1 cellular context compared by ENCODE assay signal in genomic region chr17:50094243-50094752, GRCh38.
TF ChIP-seq lines count a peak whose summit lies in the region.

No MANE protein-coding gene starts in this region.

TF ChIP-seq in K562, 482 proteins besides CTCF, POLR2A, EP300 and RAD21:
- TF ChIP-seq SP1 (CRISPR knock-in tag; IDR thresholded peaks at IDR 0.05) (no peak), CHCHD3 (CRISPR knock-in tag; IDR thresholded peaks at IDR 0.05) (no peak), PHTF2 (CRISPR knock-in tag; IDR thresholded peaks at IDR 0.05) (no peak), MEIS2 (IDR thresholded peaks at IDR 0.05; ENCODE audit: partially characterized antibody) (no peak), MAZ (CRISPR knock-in tag; conservative IDR thresholded peaks at IDR 0.05 in 1 of 2, IDR thresholded peaks at IDR 0.05 in 1 of 2) (peak in 1 of 2 experiments; percentile 58; a peak in 1 of 4 replicates), RCOR1 (IDR thresholded peaks at IDR 0.05; ENCODE audit: borderline replicate concordance in 1 of 2, low read depth in 2 of 2, low read length in 2 of 2) (0 out of 4 replicates have a peak, but pooled peaks of 1 of the 2 experiments have one; percentile 27), RB1 (IDR thresholded peaks at IDR 0.05; ENCODE audit: low read depth) (peak; percentile 47; the same call in 1 of the 2 replicates), CSDE1 (IDR thresholded peaks at IDR 0.05) (no peak), PREB (CRISPR knock-in tag; IDR thresholded peaks at IDR 0.05) (0 out of 2 replicates have a peak, but pooled peaks have one; percentile 57), TEAD1 (CRISPR knock-in tag; IDR thresholded peaks at IDR 0.05) (no peak), ZBTB12 (CRISPR knock-in tag; IDR thresholded peaks at IDR 0.05) (no peak), DEAF1 (CRISPR knock-in tag; IDR thresholded peaks at IDR 0.05) (0 out of 2 replicates have a peak, but pooled peaks have one; percentile 27), CREB1 (IDR thresholded peaks at IDR 0.05) (no peak), CREB1 (CRISPR knock-in tag; IDR thresholded peaks at IDR 0.05) (no peak), SRF (CRISPR knock-in tag; IDR thresholded peaks at IDR 0.05) (no peak), SMC3 (conservative IDR thresholded peaks at IDR 0.05; ENCODE audit: insufficient read depth, low read depth, low read length) (peak; percentile 58; the same call in 1 of the 2 replicates), ZBTB9 (CRISPR knock-in tag; IDR thresholded peaks at IDR 0.05) (0 out of 2 replicates have a peak, but pooled peaks have one; percentile 47), UBTF (IDR thresholded peaks at IDR 0.05; ENCODE audit: borderline replicate concordance in 1 of 2, low read depth in 2 of 2, low read length in 2 of 2) (peak in 1 of 2 experiments; percentile 42; a peak in 1 of 4 replicates), HCFC1 (IDR thresholded peaks at IDR 0.05; ENCODE audit: low read depth, low read length) (no peak), KLF16 (IDR thresholded peaks at IDR 0.05) (peak; percentile 12; the same call in 1 of the 2 replicates), LARP7 (IDR thresholded peaks at IDR 0.05) (no peak)
